In genomic region chr9:72542917-72543316, GRCh38 we compare ENCODE assay signal across 20 cellular contexts. TPM values are rescaled to one million over a fixed set of nuclear protein-coding genes. Genes with fewer than 3 reads are reported as not detected.
DNase-seq lines count a peak whose midpoint lies in the region; TF ChIP-seq lines count a peak whose summit lies in the region.
"Had no signal": no experiment of that assay in that cellular context is flagged by ENCODE, and none has a peak within 500 bp of the region (broad histone marks: within the 10 kb centered on the region; RNA-seq: fewer than 3 reads in every experiment).

No MANE protein-coding gene starts in this region.

- H3K36me3 Mint-ChIP-seq in activated T-helper 2 cell treated with anti-CD3 and anti-CD28 coated beads, Interferon-gamma antibody, Interleukin-2, Interleukin-4, amounts not matched to agents 10 μg/mL and 5 μg/mL and 100 μg/mL, durations not matched to agents 14 hours and 24 hours and 36 hours (ENCODE audit: low read depth), result no peaks in the 10 kb centered on the region

- H3K27me3 Mint-ChIP-seq in activated T-helper 2 cell treated with anti-CD3 and anti-CD28 coated beads, Interferon-gamma antibody, Interleukin-2, Interleukin-4, amounts not matched to agents 10 μg/mL and 5 μg/mL and 100 μg/mL, durations not matched to agents 14 hours and 24 hours and 36 hours (ENCODE audit: low read depth), result no peaks in the 10 kb centered on the region
- H3K27me3 Mint-ChIP-seq: naive thymus-derived CD4-positive, alpha-beta T cell had no signal

- POLR2A ChIA-PET in HEK293 (lab: Yijun Ruan, JAX), result no interaction called here

- H3K4me3 Mint-ChIP-seq in activated T-helper 2 cell treated with anti-CD3 and anti-CD28 coated beads, Interferon-gamma antibody, Interleukin-2, Interleukin-4, amounts not matched to agents 10 μg/mL and 5 μg/mL and 100 μg/mL, durations not matched to agents 14 hours and 24 hours and 36 hours (ENCODE audit: low read depth), result no peak overlapping the region
- H3K4me3 Mint-ChIP-seq: naive thymus-derived CD4-positive, alpha-beta T cell had no signal

- H3K36me3 ChIP-seq in HEK293 (ENCODE audit: control insufficient read depth in 2 of 2, insufficient read depth in 1 of 2, low read length in 2 of 2), result no peaks in the 10 kb centered on the region
- H3K36me3 ChIP-seq: tibial artery had no signal

- H3K9me3 ChIP-seq in HEK293 (ENCODE audit: control insufficient read depth, insufficient read depth, low read depth, low read length), result no peaks in the 10 kb centered on the region
- H3K9me3 ChIP-seq: tibial artery had no signal

- H3K4me1 Mint-ChIP-seq in activated T-helper 2 cell treated with anti-CD3 and anti-CD28 coated beads, Interferon-gamma antibody, Interleukin-2, Interleukin-4, amounts not matched to agents 10 μg/mL and 5 μg/mL and 100 μg/mL, durations not matched to agents 14 hours and 24 hours and 36 hours (ENCODE audit: low read depth), result peaks cover 26% of the 10 kb centered on the region

- H3K4me3 ChIP-seq in HEK293 (ENCODE audit: low read depth, low read length) (no peak overlapping the region), fibroblast of villous mesenchyme (ENCODE audit: low read depth, low read length) (no peak overlapping the region)
- H3K4me3 ChIP-seq: tibial artery had no signal

- DNase-seq in CD1c-positive myeloid dendritic cell (ENCODE audit: extremely low spot score), result peak; percentile 48
- no peak for DNase-seq in activated T-helper 2 cell treated with anti-CD3 and anti-CD28 coated beads, Interferon-gamma antibody, Interleukin-2, Interleukin-4, amounts not matched to agents 10 μg/mL and 5 μg/mL and 100 μg/mL, durations not matched to agents 14 hours and 24 hours and 36 hours (ENCODE audit: low spot score)
- DNase-seq in fibroblast of villous mesenchyme (ENCODE audit: low read depth), result peak; percentile 46
- no peak for DNase-seq in stimulated activated naive CD4-positive, alpha-beta T cell (lab: John Stamatoyannopoulos, UW)
- no peak for DNase-seq in NCI-H446 (lab: John Stamatoyannopoulos, UW)
- DNase-seq in SIG-M5 (lab: John Stamatoyannopoulos, UW), result no peak
- DNase-seq: activated CD4-positive, CD25-positive, alpha-beta regulatory T cell treated with anti-CD3 and anti-CD28 coated beads, Interleukin-2, amount 50 U/mL, for 72 hours; aorta; Calu3; GOT3; hypothalamus; Karpas-422; mesenchymal stem cell; naive thymus-derived CD4-positive, alpha-beta T cell; NCI-H524 treated with DMSO at 0.1 percent for 48 hours; stimulated activated CD4-positive, alpha-beta T cell treated with anti-CD3 and anti-CD28 coated beads, Interleukin-1b, Interleukin-23, amount 100 ng/mL, for 48 hours; stimulated activated naive CD8-positive, alpha-beta T cell treated with anti-CD3 and anti-CD28 coated beads, Interleukin-15, Interleukin-2, amounts not matched to agents 100 U/mL and 50 U/mL, for 24 hours; tibial artery had no signal

- H3K27ac ChIP-seq in HEK293 (ENCODE audit: extremely low read depth, low read depth, low read length), result no peak overlapping the region
- H3K27ac ChIP-seq: tibial artery had no signal

- H3K27ac Mint-ChIP-seq in activated T-helper 2 cell treated with anti-CD3 and anti-CD28 coated beads, Interferon-gamma antibody, Interleukin-2, Interleukin-4, amounts not matched to agents 10 μg/mL and 5 μg/mL and 100 μg/mL, durations not matched to agents 14 hours and 24 hours and 36 hours, result peak overlapping the region; percentile 67

- CTCF ChIA-PET in HEK293 (lab: Yijun Ruan, JAX), result no interaction called here

- TF ChIP-seq CTCF in HEK293 (tag by site-specific recombination; IDR thresholded peaks at IDR 0.05) (no peak), fibroblast of villous mesenchyme (IDR thresholded peaks at IDR 0.05; ENCODE audit: insufficient read depth, low read depth, low read length) (no peak)

- H3K4me1 ChIP-seq in HEK293 (ENCODE audit: control insufficient read depth, insufficient read depth, low read length), result no peaks in the 10 kb centered on the region
- H3K4me1 ChIP-seq: tibial artery had no signal

- H3K9me3 Mint-ChIP-seq in activated T-helper 2 cell treated with anti-CD3 and anti-CD28 coated beads, Interferon-gamma antibody, Interleukin-2, Interleukin-4, amounts not matched to agents 10 μg/mL and 5 μg/mL and 100 μg/mL, durations not matched to agents 14 hours and 24 hours and 36 hours, result no peaks in the 10 kb centered on the region

- intact Hi-C loops in activated T-helper 2 cell treated with anti-CD3 and anti-CD28 coated beads, Interferon-gamma antibody, Interleukin-2, Interleukin-4, amounts not matched to agents 10 μg/mL and 5 μg/mL and 100 μg/mL, durations not matched to agents 14 hours and 24 hours and 36 hours (cut with micrococcal nuclease), result loop anchor here (1.0 kb wide), 2 partner anchors 14 to 34 kb away; no protein-coding TSS in a partner anchor

TF ChIP-seq in HEK293, 187 proteins besides CTCF, POLR2A, EP300 and RAD21:
- TF ChIP-seq ZNF362 (tag by site-specific recombination; IDR thresholded peaks at IDR 0.05) (0 out of 2 replicates have a peak, but pooled peaks have one; percentile 27), ZNF518A (tag by site-specific recombination; conservative IDR thresholded peaks at IDR 0.05; ENCODE audit: low read depth) (no peak)
TF ChIP-seq in HEK293: peak in this region for 1.

RNA-seq across cellular contexts. Expression of gene TMC1, which starts 21.5 kb away (rescaled TPM):
- not detected in 2 replicates for total RNA-seq in activated T-helper 2 cell treated with anti-CD3 and anti-CD28 coated beads, Interferon-gamma antibody, Interleukin-2, Interleukin-4, amounts not matched to agents 10 μg/mL and 5 μg/mL and 100 μg/mL, durations not matched to agents 14 hours and 24 hours and 36 hours
- total RNA-seq in fibroblast of villous mesenchyme, result under 0.01 and 1.3 TPM in 2 replicates
- total RNA-seq: Calu3; G401; naive thymus-derived CD4-positive, alpha-beta T cell had no signal

Comparison
In these comparisons a context has a peak if more than half of its experiments do, and no peak if none do; other contexts are left out.
1. DNase-seq: peak in CD1c-positive myeloid dendritic cell (single experiment) and fibroblast of villous mesenchyme (single experiment); none in activated T-helper 2 cell treated with anti-CD3 and anti-CD28 coated beads, Interferon-gamma antibody, Interleukin-2, Interleukin-4, amounts not matched to agents 10 μg/mL and 5 μg/mL and 100 μg/mL, durations not matched to agents 14 hours and 24 hours and 36 hours (single experiment), stimulated activated naive CD4-positive, alpha-beta T cell (0 of 6), NCI-H446 (0 of 2) and SIG-M5 (single experiment).